In genomic region chr15:57124036-57124435, GRCh38 we compare ENCODE assay signal across 3 cellular contexts.
"Had no signal": no experiment of that assay in that cellular context is flagged by ENCODE, and none has a peak within 500 bp of the region (broad histone marks: within the 10 kb centered on the region; RNA-seq: fewer than 3 reads in every experiment).

No MANE protein-coding gene starts in this region.

- H3K4me3 ChIP-seq: GM12878 had no signal

- DNase-seq: GDM1, GF-D8 had no signal

- ATAC-seq: GM12878 had no signal
